8 cellular contexts compared by ENCODE assay signal in genomic region chr12:133038310-133038709, GRCh38. TPM values are rescaled to one million over a fixed set of nuclear protein-coding genes. Genes with fewer than 3 reads are reported as not detected.
DNase-seq lines count a peak whose midpoint lies in the region; ATAC-seq and TF ChIP-seq lines count a peak whose summit lies in the region.

No MANE protein-coding gene starts in this region.

- H2AFZ ChIP-seq in ACC112 (ENCODE audit: low read length, unreplicated experiment): no peak overlapping the region
- H2AFZ ChIP-seq in mammary epithelial cell (ENCODE audit: low read depth, low read length): no peak overlapping the region

- H3K27me3 ChIP-seq in ACC112 (ENCODE audit: insufficient read depth, low read length) (no peaks in the 10 kb centered on the region), HUES6 (ENCODE audit: control insufficient read depth, insufficient read depth, low read length) (no peaks in the 10 kb centered on the region), mammary epithelial cell (ENCODE audit: insufficient read depth, low read length) (no peaks in the 10 kb centered on the region), mucosa of stomach (ENCODE audit: control insufficient read depth, insufficient read depth, low read length) (no peaks in the 10 kb centered on the region)

- H3K36me3 ChIP-seq in ACC112 (ENCODE audit: insufficient read depth, low read length): peaks cover 47% of the 10 kb centered on the region
- peaks cover 41% of the 10 kb centered on the region for H3K36me3 ChIP-seq in HUES6 (ENCODE audit: control insufficient read depth, insufficient read depth, low read length)
- H3K36me3 ChIP-seq in mammary epithelial cell (ENCODE audit: insufficient read depth, low read length): peaks cover 18% of the 10 kb centered on the region
- H3K36me3 ChIP-seq in mucosa of stomach (ENCODE audit: control insufficient read depth, insufficient read depth, low read length): peaks cover 5% of the 10 kb centered on the region

- BruUV-seq in mammary epithelial cell (replicated peaks; lab: Mats Ljungman, UMichigan): no TSS peak

- H3K9ac ChIP-seq in HUES6 (ENCODE audit: low read length) (no peak overlapping the region), mammary epithelial cell (ENCODE audit: insufficient read depth, low read length) (no peak overlapping the region), mucosa of stomach (ENCODE audit: low read length) (peak overlapping the region; percentile 76)

- peak overlapping the region; percentile 92 for H3K4me3 ChIP-seq in ACC112 (ENCODE audit: low read depth, low read length)
- peak overlapping the region; percentile 79 for H3K4me3 ChIP-seq in HUES6 (ENCODE audit: low read depth, low read length)
- peak overlapping the region; percentile 64 to 95 (median 89) for H3K4me3 ChIP-seq in mammary epithelial cell (replicated peaks in 1 of 3; ENCODE audit: insufficient read depth in 1 of 3, low read depth in 2 of 3, low read length in 3 of 3)
- no peak overlapping the region for H3K4me3 ChIP-seq in mucosa of stomach (ENCODE audit: low read length)

- in situ Hi-C loops in mammary epithelial cell (cut with MboI; ENCODE audit: low sequenced_read_pairs in 2 of 2): no loop called here

- H4K20me1 ChIP-seq in mammary epithelial cell (ENCODE audit: insufficient read depth, low read length): no peaks in the 10 kb centered on the region

- DNase-seq in mammary epithelial cell (no peak), Ammon's horn (ENCODE audit: low spot score) (no peak), NCI-H524 treated with DMSO at 0.1 percent for 48 hours (lab: John Stamatoyannopoulos, UW) (no peak)

- dilution Hi-C loops in mammary epithelial cell (cut with HindIII; ENCODE audit: low sequenced_read_pairs): no loop called here

- 41% methylated on average over 3 of the region's 3 CpGs for WGBS in mammary epithelial cell (ENCODE audit: low coverage, missing lambda C conversion rate)

- H3K4me1 ChIP-seq in ACC112 (ENCODE audit: control insufficient read depth, insufficient read depth, low read length, unreplicated experiment) (no peaks in the 10 kb centered on the region), HUES6 (ENCODE audit: control insufficient read depth, insufficient read depth, low read length) (no peaks in the 10 kb centered on the region), mammary epithelial cell (ENCODE audit: insufficient read depth, low read length) (no peaks in the 10 kb centered on the region), mucosa of stomach (ENCODE audit: control insufficient read depth, insufficient read depth, low read length) (no peaks in the 10 kb centered on the region)

- no peak for ATAC-seq in HG03039 (IDR thresholded peaks at IDR 0.05; ENCODE audit: unreplicated experiment)
- ATAC-seq in activated CD4-positive, CD25-positive, alpha-beta regulatory T cell treated with anti-CD3 and anti-CD28 coated beads, Interleukin-2, amount 50 U/mL, for 24 hours: no peak

- peak overlapping the region; percentile 85 for H3K4me2 ChIP-seq in mammary epithelial cell (ENCODE audit: insufficient read depth, low read depth, low read length)

- CTCF ChIA-PET in mammary epithelial cell (lab: Charles Lee; ENCODE audit: low non-redundant PET): no interaction called here

- no peak for TF ChIP-seq CTCF in mammary epithelial cell (conservative IDR thresholded peaks at IDR 0.05 in 1 of 2, IDR thresholded peaks at IDR 0.05 in 1 of 2; ENCODE audit: extremely low read depth in 1 of 2, insufficient read depth in 1 of 2, low read depth in 1 of 2, low read length in 2 of 2)

- H3K27ac ChIP-seq in ACC112 (ENCODE audit: low read depth, low read length) (peak overlapping the region; percentile 74; the same call in 1 of the 2 replicates), HUES6 (ENCODE audit: low read depth, low read length) (no peak overlapping the region), mammary epithelial cell (ENCODE audit: insufficient read depth, low read depth, low read length) (peak overlapping the region; percentile 82)

- intact Hi-C loops in mammary epithelial cell (cut with micrococcal nuclease): no loop called here

- H3K9me3 ChIP-seq in HUES6 (ENCODE audit: control insufficient read depth, insufficient read depth, low read depth, low read length) (peaks cover 66% of the 10 kb centered on the region), mammary epithelial cell (replicated peaks; ENCODE audit: insufficient read depth, low read length) (peaks cover 35% of the 10 kb centered on the region), mucosa of stomach (ENCODE audit: control insufficient read depth, low read length) (peaks cover 22% of the 10 kb centered on the region)

- H3K79me2 ChIP-seq in ACC112 (ENCODE audit: control insufficient read depth, insufficient read depth, low read length, unreplicated experiment) (peaks cover 52% of the 10 kb centered on the region), mammary epithelial cell (ENCODE audit: insufficient read depth, low read length) (peaks cover 43% of the 10 kb centered on the region)

RNA-seq across cellular contexts. Expression of gene ZNF84, which starts 1.0 kb away (rescaled TPM):
- 10 to 100 TPM; 18.9 to 21.5 TPM for total RNA-seq in mammary epithelial cell
- polyA plus RNA-seq in mammary epithelial cell: 7.7 TPM
- 4.1 TPM for polyA minus RNA-seq in mammary epithelial cell

RNA-seq across cellular contexts. Expression of gene ZNF140, which starts 42.4 kb away (rescaled TPM):
- 10 to 100 TPM; 15.7 to 31.3 TPM for total RNA-seq in mammary epithelial cell
- 10.8 TPM for polyA plus RNA-seq in mammary epithelial cell
- polyA minus RNA-seq in mammary epithelial cell: 4.9 TPM

RNA-seq across cellular contexts. Expression of gene ZNF26, which starts 52.1 kb away (rescaled TPM):
- total RNA-seq in mammary epithelial cell: 10 to 100 TPM; 13.5 to 22.0 TPM
- polyA plus RNA-seq in mammary epithelial cell: 4.0 TPM
- 4.8 TPM for polyA minus RNA-seq in mammary epithelial cell
